In the genomic region with DNA sequence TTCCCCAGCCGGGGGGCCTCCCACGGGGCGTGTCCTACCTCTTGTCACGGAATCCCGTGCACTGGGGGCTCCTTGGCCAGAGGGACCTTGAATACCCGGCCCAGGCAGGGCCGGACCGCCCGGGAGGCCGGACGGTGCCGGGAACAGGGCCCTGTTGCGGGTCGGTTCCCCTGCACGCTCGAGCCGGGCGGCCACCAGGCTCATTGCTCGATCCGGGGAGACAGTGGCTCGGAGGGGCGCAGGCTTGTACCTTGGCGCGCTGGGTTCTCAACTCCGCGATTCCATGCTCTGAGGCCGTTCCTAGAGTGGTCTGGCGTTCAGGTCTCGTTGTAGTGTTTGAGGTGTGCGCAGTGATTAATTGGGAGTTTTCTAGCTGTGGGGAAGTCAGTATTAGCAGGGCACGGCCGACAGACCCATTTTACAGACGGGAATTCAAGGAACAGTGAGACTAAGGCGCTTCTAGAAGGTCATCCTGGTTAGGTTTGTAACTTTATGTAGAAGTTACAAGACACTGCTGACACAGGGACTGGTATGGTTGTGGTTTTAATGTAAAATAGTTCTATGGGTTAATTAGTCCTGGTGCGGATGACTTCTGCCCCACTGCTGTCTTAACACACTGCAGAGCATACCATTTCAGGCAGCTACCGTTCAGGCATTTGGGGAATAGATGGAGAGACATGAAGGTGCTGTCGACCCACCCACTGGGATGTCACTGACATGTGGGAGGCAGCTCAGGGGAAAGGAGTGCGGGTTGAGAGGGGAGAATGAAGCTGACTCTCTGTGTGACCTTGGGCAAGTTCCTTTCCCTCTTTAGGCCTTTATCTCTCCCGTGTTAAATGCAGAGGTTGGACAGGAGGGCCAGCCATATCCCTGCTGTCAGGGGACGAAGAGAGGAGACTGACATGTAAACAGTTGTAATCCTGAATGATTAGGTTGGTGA, we compare ENCODE assay signal across 1 cellular context.
TF ChIP-seq lines count a peak whose summit lies in the region.

No MANE protein-coding gene starts in this region.

TF ChIP-seq in K562, 482 proteins besides CTCF, POLR2A, EP300 and RAD21 (continues in another document):
- TF ChIP-seq ZNF274 (IDR thresholded peaks at IDR 0.05; ENCODE audit: borderline replicate concordance, low read depth, low read length) = no peak
- TF ChIP-seq, protein P1, sequence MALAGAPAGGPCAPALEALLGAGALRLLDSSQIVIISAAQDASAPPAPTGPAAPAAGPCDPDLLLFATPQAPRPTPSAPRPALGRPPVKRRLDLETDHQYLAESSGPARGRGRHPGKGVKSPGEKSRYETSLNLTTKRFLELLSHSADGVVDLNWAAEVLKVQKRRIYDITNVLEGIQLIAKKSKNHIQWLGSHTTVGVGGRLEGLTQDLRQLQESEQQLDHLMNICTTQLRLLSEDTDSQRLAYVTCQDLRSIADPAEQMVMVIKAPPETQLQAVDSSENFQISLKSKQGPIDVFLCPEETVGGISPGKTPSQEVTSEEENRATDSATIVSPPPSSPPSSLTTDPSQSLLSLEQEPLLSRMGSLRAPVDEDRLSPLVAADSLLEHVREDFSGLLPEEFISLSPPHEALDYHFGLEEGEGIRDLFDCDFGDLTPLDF (CRISPR knock-in tag; IDR thresholded peaks at IDR 0.05) = no peak
- TF ChIP-seq KHSRP (IDR thresholded peaks at IDR 0.05) = no peak
- no peak for TF ChIP-seq TOE1 (IDR thresholded peaks at IDR 0.05; ENCODE audit: borderline replicate concordance)
- 0 out of 2 replicates have a peak, but pooled peaks have one; percentile 23 for TF ChIP-seq TOE1 (CRISPR knock-in tag; IDR thresholded peaks at IDR 0.05; ENCODE audit: borderline replicate concordance, low read depth)
- TF ChIP-seq BCOR (IDR thresholded peaks at IDR 0.05) = peak; percentile 39; the same call in 1 of the 2 replicates
- no peak for TF ChIP-seq JUNB (CRISPR knock-in tag; conservative IDR thresholded peaks at IDR 0.05)
- no peak for TF ChIP-seq LEF1 (IDR thresholded peaks at IDR 0.05)
- peak; percentile 3; the same call in 1 of the 2 replicates for TF ChIP-seq MYC (IDR thresholded peaks at IDR 0.05; ENCODE audit: low read depth, low read length)
- no peak for TF ChIP-seq MYC (CRISPR knock-in tag; IDR thresholded peaks at IDR 0.05; ENCODE audit: borderline replicate concordance, low read depth)
- TF ChIP-seq TAF7 (tag; IDR thresholded peaks at IDR 0.05) = 0 out of 2 replicates have a peak, but pooled peaks have one; percentile 45
- TF ChIP-seq, protein P2, sequence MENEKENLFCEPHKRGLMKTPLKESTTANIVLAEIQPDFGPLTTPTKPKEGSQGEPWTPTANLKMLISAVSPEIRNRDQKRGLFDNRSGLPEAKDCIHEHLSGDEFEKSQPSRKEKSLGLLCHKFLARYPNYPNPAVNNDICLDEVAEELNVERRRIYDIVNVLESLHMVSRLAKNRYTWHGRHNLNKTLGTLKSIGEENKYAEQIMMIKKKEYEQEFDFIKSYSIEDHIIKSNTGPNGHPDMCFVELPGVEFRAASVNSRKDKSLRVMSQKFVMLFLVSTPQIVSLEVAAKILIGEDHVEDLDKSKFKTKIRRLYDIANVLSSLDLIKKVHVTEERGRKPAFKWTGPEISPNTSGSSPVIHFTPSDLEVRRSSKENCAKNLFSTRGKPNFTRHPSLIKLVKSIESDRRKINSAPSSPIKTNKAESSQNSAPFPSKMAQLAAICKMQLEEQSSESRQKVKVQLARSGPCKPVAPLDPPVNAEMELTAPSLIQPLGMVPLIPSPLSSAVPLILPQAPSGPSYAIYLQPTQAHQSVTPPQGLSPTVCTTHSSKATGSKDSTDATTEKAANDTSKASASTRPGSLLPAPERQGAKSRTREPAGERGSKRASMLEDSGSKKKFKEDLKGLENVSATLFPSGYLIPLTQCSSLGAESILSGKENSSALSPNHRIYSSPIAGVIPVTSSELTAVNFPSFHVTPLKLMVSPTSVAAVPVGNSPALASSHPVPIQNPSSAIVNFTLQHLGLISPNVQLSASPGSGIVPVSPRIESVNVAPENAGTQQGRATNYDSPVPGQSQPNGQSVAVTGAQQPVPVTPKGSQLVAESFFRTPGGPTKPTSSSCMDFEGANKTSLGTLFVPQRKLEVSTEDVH (IDR thresholded peaks at IDR 0.05; ENCODE audit: low read depth, partially characterized antibody) = no peak
- TF ChIP-seq, protein P3, sequence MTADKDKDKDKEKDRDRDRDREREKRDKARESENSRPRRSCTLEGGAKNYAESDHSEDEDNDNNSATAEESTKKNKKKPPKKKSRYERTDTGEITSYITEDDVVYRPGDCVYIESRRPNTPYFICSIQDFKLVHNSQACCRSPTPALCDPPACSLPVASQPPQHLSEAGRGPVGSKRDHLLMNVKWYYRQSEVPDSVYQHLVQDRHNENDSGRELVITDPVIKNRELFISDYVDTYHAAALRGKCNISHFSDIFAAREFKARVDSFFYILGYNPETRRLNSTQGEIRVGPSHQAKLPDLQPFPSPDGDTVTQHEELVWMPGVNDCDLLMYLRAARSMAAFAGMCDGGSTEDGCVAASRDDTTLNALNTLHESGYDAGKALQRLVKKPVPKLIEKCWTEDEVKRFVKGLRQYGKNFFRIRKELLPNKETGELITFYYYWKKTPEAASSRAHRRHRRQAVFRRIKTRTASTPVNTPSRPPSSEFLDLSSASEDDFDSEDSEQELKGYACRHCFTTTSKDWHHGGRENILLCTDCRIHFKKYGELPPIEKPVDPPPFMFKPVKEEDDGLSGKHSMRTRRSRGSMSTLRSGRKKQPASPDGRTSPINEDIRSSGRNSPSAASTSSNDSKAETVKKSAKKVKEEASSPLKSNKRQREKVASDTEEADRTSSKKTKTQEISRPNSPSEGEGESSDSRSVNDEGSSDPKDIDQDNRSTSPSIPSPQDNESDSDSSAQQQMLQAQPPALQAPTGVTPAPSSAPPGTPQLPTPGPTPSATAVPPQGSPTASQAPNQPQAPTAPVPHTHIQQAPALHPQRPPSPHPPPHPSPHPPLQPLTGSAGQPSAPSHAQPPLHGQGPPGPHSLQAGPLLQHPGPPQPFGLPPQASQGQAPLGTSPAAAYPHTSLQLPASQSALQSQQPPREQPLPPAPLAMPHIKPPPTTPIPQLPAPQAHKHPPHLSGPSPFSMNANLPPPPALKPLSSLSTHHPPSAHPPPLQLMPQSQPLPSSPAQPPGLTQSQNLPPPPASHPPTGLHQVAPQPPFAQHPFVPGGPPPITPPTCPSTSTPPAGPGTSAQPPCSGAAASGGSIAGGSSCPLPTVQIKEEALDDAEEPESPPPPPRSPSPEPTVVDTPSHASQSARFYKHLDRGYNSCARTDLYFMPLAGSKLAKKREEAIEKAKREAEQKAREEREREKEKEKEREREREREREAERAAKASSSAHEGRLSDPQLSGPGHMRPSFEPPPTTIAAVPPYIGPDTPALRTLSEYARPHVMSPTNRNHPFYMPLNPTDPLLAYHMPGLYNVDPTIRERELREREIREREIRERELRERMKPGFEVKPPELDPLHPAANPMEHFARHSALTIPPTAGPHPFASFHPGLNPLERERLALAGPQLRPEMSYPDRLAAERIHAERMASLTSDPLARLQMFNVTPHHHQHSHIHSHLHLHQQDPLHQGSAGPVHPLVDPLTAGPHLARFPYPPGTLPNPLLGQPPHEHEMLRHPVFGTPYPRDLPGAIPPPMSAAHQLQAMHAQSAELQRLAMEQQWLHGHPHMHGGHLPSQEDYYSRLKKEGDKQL (CRISPR knock-in tag; IDR thresholded peaks at IDR 0.05; ENCODE audit: borderline replicate concordance) = no peak
- TF ChIP-seq SREBF1 (IDR thresholded peaks at IDR 0.05; ENCODE audit: borderline replicate concordance, low read depth, low read length) = no peak
- TF ChIP-seq, protein P4, sequence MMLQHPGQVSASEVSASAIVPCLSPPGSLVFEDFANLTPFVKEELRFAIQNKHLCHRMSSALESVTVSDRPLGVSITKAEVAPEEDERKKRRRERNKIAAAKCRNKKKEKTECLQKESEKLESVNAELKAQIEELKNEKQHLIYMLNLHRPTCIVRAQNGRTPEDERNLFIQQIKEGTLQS (IDR thresholded peaks at IDR 0.05) = no peak
- TF ChIP-seq, protein P4 (CRISPR knock-in tag; conservative IDR thresholded peaks at IDR 0.05) = no peak
- TF ChIP-seq MED1 (CRISPR knock-in tag; IDR thresholded peaks at IDR 0.05; ENCODE audit: borderline replicate concordance) = no peak
- TF ChIP-seq KDM1A (IDR thresholded peaks at IDR 0.05) = no peak
- TF ChIP-seq, protein P5, sequence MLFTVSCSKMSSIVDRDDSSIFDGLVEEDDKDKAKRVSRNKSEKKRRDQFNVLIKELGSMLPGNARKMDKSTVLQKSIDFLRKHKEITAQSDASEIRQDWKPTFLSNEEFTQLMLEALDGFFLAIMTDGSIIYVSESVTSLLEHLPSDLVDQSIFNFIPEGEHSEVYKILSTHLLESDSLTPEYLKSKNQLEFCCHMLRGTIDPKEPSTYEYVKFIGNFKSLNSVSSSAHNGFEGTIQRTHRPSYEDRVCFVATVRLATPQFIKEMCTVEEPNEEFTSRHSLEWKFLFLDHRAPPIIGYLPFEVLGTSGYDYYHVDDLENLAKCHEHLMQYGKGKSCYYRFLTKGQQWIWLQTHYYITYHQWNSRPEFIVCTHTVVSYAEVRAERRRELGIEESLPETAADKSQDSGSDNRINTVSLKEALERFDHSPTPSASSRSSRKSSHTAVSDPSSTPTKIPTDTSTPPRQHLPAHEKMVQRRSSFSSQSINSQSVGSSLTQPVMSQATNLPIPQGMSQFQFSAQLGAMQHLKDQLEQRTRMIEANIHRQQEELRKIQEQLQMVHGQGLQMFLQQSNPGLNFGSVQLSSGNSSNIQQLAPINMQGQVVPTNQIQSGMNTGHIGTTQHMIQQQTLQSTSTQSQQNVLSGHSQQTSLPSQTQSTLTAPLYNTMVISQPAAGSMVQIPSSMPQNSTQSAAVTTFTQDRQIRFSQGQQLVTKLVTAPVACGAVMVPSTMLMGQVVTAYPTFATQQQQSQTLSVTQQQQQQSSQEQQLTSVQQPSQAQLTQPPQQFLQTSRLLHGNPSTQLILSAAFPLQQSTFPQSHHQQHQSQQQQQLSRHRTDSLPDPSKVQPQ (CRISPR knock-in tag; IDR thresholded peaks at IDR 0.05; ENCODE audit: borderline replicate concordance) = no peak
- TF ChIP-seq RB1 (IDR thresholded peaks at IDR 0.05; ENCODE audit: low read depth) = 0 out of 2 replicates have a peak, but pooled peaks have one; percentile 9
- TF ChIP-seq ERF (CRISPR knock-in tag; IDR thresholded peaks at IDR 0.05) = 0 out of 2 replicates have a peak, but pooled peaks have one; percentile 23
- TF ChIP-seq FOSL1 (tag; conservative IDR thresholded peaks at IDR 0.05) = 0 out of 2 replicates have a peak, but pooled peaks have one; percentile 7
- TF ChIP-seq NFE2 (IDR thresholded peaks at IDR 0.05; ENCODE audit: low read depth) = no peak
- TF ChIP-seq, protein P6, sequence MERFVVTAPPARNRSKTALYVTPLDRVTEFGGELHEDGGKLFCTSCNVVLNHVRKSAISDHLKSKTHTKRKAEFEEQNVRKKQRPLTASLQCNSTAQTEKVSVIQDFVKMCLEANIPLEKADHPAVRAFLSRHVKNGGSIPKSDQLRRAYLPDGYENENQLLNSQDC (CRISPR knock-in tag; IDR thresholded peaks at IDR 0.05) = no peak
- no peak for TF ChIP-seq CCAR2 (IDR thresholded peaks at IDR 0.05; ENCODE audit: low read depth, low read length)
- TF ChIP-seq, protein P7, sequence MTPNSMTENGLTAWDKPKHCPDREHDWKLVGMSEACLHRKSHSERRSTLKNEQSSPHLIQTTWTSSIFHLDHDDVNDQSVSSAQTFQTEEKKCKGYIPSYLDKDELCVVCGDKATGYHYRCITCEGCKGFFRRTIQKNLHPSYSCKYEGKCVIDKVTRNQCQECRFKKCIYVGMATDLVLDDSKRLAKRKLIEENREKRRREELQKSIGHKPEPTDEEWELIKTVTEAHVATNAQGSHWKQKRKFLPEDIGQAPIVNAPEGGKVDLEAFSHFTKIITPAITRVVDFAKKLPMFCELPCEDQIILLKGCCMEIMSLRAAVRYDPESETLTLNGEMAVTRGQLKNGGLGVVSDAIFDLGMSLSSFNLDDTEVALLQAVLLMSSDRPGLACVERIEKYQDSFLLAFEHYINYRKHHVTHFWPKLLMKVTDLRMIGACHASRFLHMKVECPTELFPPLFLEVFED (CRISPR knock-in tag; conservative IDR thresholded peaks at IDR 0.05) = no peak
- no peak for TF ChIP-seq ZNF354B (CRISPR knock-in tag; IDR thresholded peaks at IDR 0.05)
- peak; percentile 41; the same call in 1 of the 2 replicates for TF ChIP-seq SP1 (CRISPR knock-in tag; IDR thresholded peaks at IDR 0.05)
- no peak for TF ChIP-seq GTF2F1 (IDR thresholded peaks at IDR 0.05; ENCODE audit: low read depth, low read length)
- no peak for TF ChIP-seq ZBTB1 (CRISPR knock-in tag; IDR thresholded peaks at IDR 0.05; ENCODE audit: borderline replicate concordance, low read depth)
- no peak for TF ChIP-seq SIX5 (IDR thresholded peaks at IDR 0.05; ENCODE audit: borderline replicate concordance in 1 of 2, insufficient read depth in 1 of 2, low read depth in 1 of 2, low read length in 2 of 2)
- TF ChIP-seq MIER1 (IDR thresholded peaks at IDR 0.05; ENCODE audit: low read depth) = 0 out of 2 replicates have a peak, but pooled peaks have one; percentile 37
